In genomic region chr4:14701896-14702295, GRCh38 we compare ENCODE assay signal across 16 cellular contexts.
A peak's percentile ranks its signal among the peaks of the same experiment; 100 is the strongest.
DNase-seq lines count a peak whose midpoint lies in the region; ATAC-seq, FAIRE-seq and TF ChIP-seq lines count a peak whose summit lies in the region.
"Had no signal": no experiment of that assay in that cellular context is flagged by ENCODE, and none has a peak within 500 bp of the region (broad histone marks: within the 10 kb centered on the region; RNA-seq: fewer than 3 reads in every experiment).

No MANE protein-coding gene starts in this region.

- no peak for FAIRE-seq in pancreas (lab: Jason Lieb, UNC)
- FAIRE-seq: A549, K562 had no signal

- 20 to 22% methylated on average over 1 of the region's 1 CpG for WGBS in pancreas, 2 donors
- WGBS in aorta, 2 donors: 13 to 21% methylated on average over 1 of the region's 1 CpG

- H3K4me3 ChIP-seq in choroid plexus epithelial cell (ENCODE audit: low read depth, low read length) (no peak overlapping the region), pancreas (no peak overlapping the region), aorta (ENCODE audit: low read length in 2 of 2) (no peak overlapping the region)
- H3K4me3 ChIP-seq: A549, K562, PC-9 had no signal

- peak overlapping the region in 3 of 4 donors; percentile 13 to 71 (median 68) for H3K27ac ChIP-seq in pancreas
- H3K27ac ChIP-seq in aorta (ENCODE audit: low read depth in 1 of 2, low read length in 2 of 2): no peak overlapping the region
- H3K27ac ChIP-seq: A549, C4-2B, PC-9 had no signal

- intact Hi-C loops in left ventricle myocardium superior (cut with micrococcal nuclease): no loop called here
- intact Hi-C loops in Right ventricle myocardium inferior (cut with DNase I): no loop called here
- intact Hi-C loops in pancreas (cut with DNase I): no loop called here
- intact Hi-C loops in aorta (cut with DNase I): no loop called here

- H3K36me3 ChIP-seq in pancreas: no peaks in the 10 kb centered on the region
- H3K36me3 ChIP-seq in aorta (ENCODE audit: control insufficient read depth in 1 of 2, insufficient read depth in 2 of 2, low read length in 1 of 2): no peaks in the 10 kb centered on the region

- TF ChIP-seq CTCF in choroid plexus epithelial cell (conservative IDR thresholded peaks at IDR 0.05; ENCODE audit: low read depth, low read length): no peak
- TF ChIP-seq CTCF in pancreas (IDR thresholded peaks at IDR 0.05): no peak

- H3K27me3 ChIP-seq in pancreas: no peaks in the 10 kb centered on the region
- H3K27me3 ChIP-seq in aorta (ENCODE audit: control insufficient read depth in 1 of 2, insufficient read depth in 2 of 2, low read length in 1 of 2): no peaks in the 10 kb centered on the region

- no peak for ATAC-seq in left ventricle myocardium superior
- no peak for ATAC-seq in Right ventricle myocardium inferior
- ATAC-seq in pancreas: peak; percentile 65 to 86 (median 84)
- peak; percentile 28 for ATAC-seq in aorta (ENCODE audit: low FRiP score)
- no peak for ATAC-seq in GM21367 (IDR thresholded peaks at IDR 0.05; ENCODE audit: unreplicated experiment)
- ATAC-seq: A549, K562 had no signal

- H3K4me1 ChIP-seq in pancreas: peaks cover 14 to 20% (median 18%) of the 10 kb centered on the region in 3 donors
- H3K4me1 ChIP-seq in aorta (ENCODE audit: control insufficient read depth in 1 of 2, insufficient read depth in 2 of 2, low read length in 2 of 2): peaks cover 0 to 7% of the 10 kb centered on the region in 2 donors
- H3K4me1 ChIP-seq: A549 had no signal

- H3K9me3 ChIP-seq in pancreas (no peaks in the 10 kb centered on the region), aorta (ENCODE audit: control insufficient read depth, low read length) (no peaks in the 10 kb centered on the region)
- H3K9me3 ChIP-seq: A549 had no signal

- DNase-seq in left ventricle myocardium superior (peak; percentile 24), Right ventricle myocardium inferior (ENCODE audit: missing footprints) (no peak), choroid plexus epithelial cell (ENCODE audit: low read depth) (peak; percentile 17), pancreas (peak; percentile 37 to 77 (median 56)), aorta (peak in 1 of 2 donors; percentile 56), AG08395 (ENCODE audit: low spot score) (no peak), T-helper 1 cell (no peak)
- DNase-seq: GOT3, NCI-H1436 treated with DMSO at 0.1 percent for 48 hours, NCI-H2029 treated with DMSO at 0.1 percent for 48 hours, NCI-H774 had no signal

Comparison
In these comparisons a context has a peak if more than half of its experiments do, and no peak if none do; other contexts are left out.
1. DNase-seq: peak in left ventricle myocardium superior (single experiment), choroid plexus epithelial cell (single experiment) and pancreas (6 of 6); none in Right ventricle myocardium inferior (single experiment), AG08395 (single experiment) and T-helper 1 cell (0 of 5).
2. ATAC-seq: peak in pancreas (4 of 4) and aorta (single experiment); none in left ventricle myocardium superior (single experiment), Right ventricle myocardium inferior (single experiment) and GM21367 (single experiment).
3. H3K27ac ChIP-seq: peak in pancreas (3 of 4); none in aorta (0 of 2).